Comparison of ENCODE assay signal across 8 cellular contexts in the genomic region with DNA sequence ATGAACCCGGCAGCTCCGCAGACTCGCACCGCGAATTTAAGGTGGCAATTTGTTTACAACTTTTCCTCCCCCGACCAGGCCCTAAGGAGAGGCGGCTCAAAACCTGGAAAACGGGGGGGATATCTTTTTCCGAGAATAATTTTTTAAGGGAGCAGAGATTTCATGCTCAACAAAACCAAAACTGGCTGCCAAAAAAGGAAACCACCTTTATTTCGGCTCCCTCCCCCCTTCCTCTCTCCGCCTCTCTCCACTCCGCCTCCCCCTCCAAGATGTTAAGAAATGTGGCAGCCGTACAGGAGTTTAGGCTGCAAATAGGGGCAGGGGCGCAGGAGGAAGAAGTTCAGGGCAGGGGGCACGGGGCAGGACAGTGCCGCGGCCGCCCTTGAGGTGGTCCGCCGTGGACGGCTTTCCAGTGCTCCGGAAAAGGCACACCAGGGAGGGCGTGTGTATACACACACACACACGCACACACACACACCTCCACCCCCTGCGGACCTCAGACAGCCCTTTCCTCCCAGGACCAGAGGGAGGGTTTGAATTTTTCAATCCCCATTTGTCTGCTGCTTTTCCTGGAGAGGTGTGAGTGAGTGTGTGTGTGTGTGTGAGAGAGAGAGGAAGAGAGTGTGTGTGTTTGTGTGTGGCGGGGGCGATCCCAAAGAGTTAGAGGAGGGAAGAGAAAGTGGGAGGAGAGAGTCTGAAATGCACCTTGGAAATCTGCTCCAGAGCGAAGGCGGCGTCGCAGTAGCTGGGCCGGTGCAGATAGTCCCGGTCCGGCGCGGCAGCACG. TPM values are rescaled to one million over a fixed set of nuclear protein-coding genes. Genes with fewer than 3 reads are reported as not detected.
DNase-seq lines count a peak whose midpoint lies in the region; ATAC-seq and TF ChIP-seq lines count a peak whose summit lies in the region.

No MANE protein-coding gene starts in this region.

- H3K27ac Mint-ChIP-seq in T-helper 1 cell treated with Interleukin-12 subunit alpha and Interleukin-12 subunit beta and Interleukin-4 antibody, amounts not matched to agents 30 μg/mL and 1 μg/mL, for 36 hours = peak overlapping the region; percentile 75

- H3K36me3 ChIP-seq in Karpas-422 (ENCODE audit: insufficient read depth, low read length) = no peaks in the 10 kb centered on the region
- H3K36me3 ChIP-seq in kidney epithelial cell (ENCODE audit: control insufficient read depth, insufficient read depth, low read length) = no peaks in the 10 kb centered on the region

- H3K27me3 Mint-ChIP-seq in T-helper 1 cell treated with Interleukin-12 subunit alpha and Interleukin-12 subunit beta and Interleukin-4 antibody, amounts not matched to agents 30 μg/mL and 1 μg/mL, for 36 hours (ENCODE audit: low read depth) = peaks cover 77% of the 10 kb centered on the region

- H3K27ac ChIP-seq in Karpas-422 (ENCODE audit: low read length) (no peak overlapping the region), caudate nucleus (ENCODE audit: low read depth, low read length) (peak overlapping the region; percentile 94)

- no peaks in the 10 kb centered on the region for H3K9me2 ChIP-seq in Karpas-422 (replicated peaks; ENCODE audit: insufficient read depth, low read length)

- H3K9me3 Mint-ChIP-seq in T-helper 1 cell treated with Interleukin-12 subunit alpha and Interleukin-12 subunit beta and Interleukin-4 antibody, amounts not matched to agents 30 μg/mL and 1 μg/mL, for 36 hours = no peaks in the 10 kb centered on the region

- H3K9ac ChIP-seq in Karpas-422 (ENCODE audit: low read length) = peak overlapping the region; percentile 74

- peaks cover 3% of the 10 kb centered on the region for H3K36me3 Mint-ChIP-seq in T-helper 1 cell treated with Interleukin-12 subunit alpha and Interleukin-12 subunit beta and Interleukin-4 antibody, amounts not matched to agents 30 μg/mL and 1 μg/mL, for 36 hours (ENCODE audit: low read depth)

- H4K20me1 ChIP-seq in Karpas-422 (ENCODE audit: insufficient read depth, low read depth, low read length) = peaks cover under 1% of the 10 kb centered on the region; the same call in 1 of the 2 replicates

- no peak for ATAC-seq in GM18520 (IDR thresholded peaks at IDR 0.05; ENCODE audit: unreplicated experiment)

- peak overlapping the region; percentile 88 for H2AFZ ChIP-seq in Karpas-422 (ENCODE audit: low read length)

- peak overlapping the region; percentile 71 for H3K4me3 ChIP-seq in Karpas-422 (ENCODE audit: low read length)
- peak overlapping the region; percentile 65 for H3K4me3 ChIP-seq in kidney epithelial cell (ENCODE audit: low read depth, low read length)

- peaks cover 38% of the 10 kb centered on the region for H3K4me1 Mint-ChIP-seq in T-helper 1 cell treated with Interleukin-12 subunit alpha and Interleukin-12 subunit beta and Interleukin-4 antibody, amounts not matched to agents 30 μg/mL and 1 μg/mL, for 36 hours (ENCODE audit: low read depth)

- TF ChIP-seq CTCF in kidney epithelial cell (IDR thresholded peaks at IDR 0.05; ENCODE audit: insufficient read depth, low read length, poor library complexity, severe bottlenecking) = no peak

- H3K9me3 ChIP-seq in Karpas-422 (ENCODE audit: low read length) = no peaks in the 10 kb centered on the region

- DNase-seq in DMS 273 treated with DMSO at 0.1 percent for 48 hours (lab: John Stamatoyannopoulos, UW) (peak; percentile 69), Karpas-422 (peak; percentile 74), caudate nucleus (lab: John Stamatoyannopoulos, UW) (peak in 48 of 61 donors; percentile 28 to 88 (median 69)), kidney epithelial cell (ENCODE audit: low read depth) (no peak), HPDE6-E6E7 (ENCODE audit: extremely low spot score) (no peak)
- DNase-seq in stimulated activated CD4-positive, alpha-beta T cell treated with anti-CD3 and anti-CD28 coated beads, Interleukin-4, amount 100 ng/mL, for 1 hour = peak; percentile 36

- H3K4me1 ChIP-seq in Karpas-422 (ENCODE audit: low read length) = peaks cover 67% of the 10 kb centered on the region

- H3K27me3 ChIP-seq in Karpas-422 (ENCODE audit: low read length) (no peaks in the 10 kb centered on the region), kidney epithelial cell (ENCODE audit: control insufficient read depth, insufficient read depth, low read length) (no peaks in the 10 kb centered on the region)

- no peaks in the 10 kb centered on the region for H3K79me2 ChIP-seq in Karpas-422 (ENCODE audit: low read length)

- peak overlapping the region; percentile 93 for H3K4me2 ChIP-seq in Karpas-422 (ENCODE audit: low read depth, low read length, poor library complexity, severe bottlenecking)

- H3K4me3 Mint-ChIP-seq in T-helper 1 cell treated with Interleukin-12 subunit alpha and Interleukin-12 subunit beta and Interleukin-4 antibody, amounts not matched to agents 30 μg/mL and 1 μg/mL, for 36 hours = peak overlapping the region; percentile 96

RNA-seq across cellular contexts. Expression of a gene that starts 9.1 kb away (rescaled TPM):
- total RNA-seq in Karpas-422 (2014; rRNA removed; shearing (Covaris generic); ENCODE audit: low replicate concordance) = 11.7 and 12.4 TPM in 2 replicates
- 2.8 and 7.3 TPM in 2 replicates for total RNA-seq in kidney epithelial cell

Comparison
In these comparisons a context has a peak if more than half of its experiments do, and no peak if none do; other contexts are left out.
1. DNase-seq: peak in DMS 273 treated with DMSO at 0.1 percent for 48 hours (single experiment), Karpas-422 (single experiment), caudate nucleus (48 of 61) and stimulated activated CD4-positive, alpha-beta T cell treated with anti-CD3 and anti-CD28 coated beads, Interleukin-4, amount 100 ng/mL, for 1 hour (single experiment); none in kidney epithelial cell (single experiment) and HPDE6-E6E7 (single experiment).